In genomic region chrX:9291666-9292065, GRCh38 we compare ENCODE assay signal across 16 cellular contexts.
A peak's percentile ranks its signal among the peaks of the same experiment; 100 is the strongest.
DNase-seq lines count a peak whose midpoint lies in the region; ATAC-seq and TF ChIP-seq lines count a peak whose summit lies in the region.
"Had no signal": no experiment of that assay in that cellular context is flagged by ENCODE, and none has a peak within 500 bp of the region (broad histone marks: within the 10 kb centered on the region; RNA-seq: fewer than 3 reads in every experiment).

No MANE protein-coding gene starts in this region.

- H3K9me3 Mint-ChIP-seq in type B pancreatic cell = no peaks in the 10 kb centered on the region
- H3K9me3 Mint-ChIP-seq: activated naive CD4-positive, alpha-beta T cell treated with anti-CD3 and anti-CD28 coated beads, Interleukin-2, amount 10 ng/mL, durations not matched to agents 7 days and 5 days had no signal

- H3K4me3 Mint-ChIP-seq in type B pancreatic cell = peak overlapping the region; percentile 55
- H3K4me3 Mint-ChIP-seq: activated naive CD4-positive, alpha-beta T cell treated with anti-CD3 and anti-CD28 coated beads, Interleukin-2, amount 10 ng/mL, durations not matched to agents 7 days and 5 days had no signal

- peaks cover 22% of the 10 kb centered on the region for H3K27me3 ChIP-seq in iPS-15b (ENCODE audit: control insufficient read depth, insufficient read depth, low read length)

- no peaks in the 10 kb centered on the region for H3K9me3 ChIP-seq in iPS-15b (ENCODE audit: control insufficient read depth, insufficient read depth, low read length)
- H3K9me3 ChIP-seq: A549 had no signal

- H3K36me3 ChIP-seq in iPS-15b (ENCODE audit: control insufficient read depth, insufficient read depth, low read length) = no peaks in the 10 kb centered on the region

- peaks cover 22% of the 10 kb centered on the region for H3K4me1 Mint-ChIP-seq in type B pancreatic cell (ENCODE audit: unreplicated experiment)
- H3K4me1 Mint-ChIP-seq: activated naive CD4-positive, alpha-beta T cell treated with anti-CD3 and anti-CD28 coated beads, Interleukin-2, amount 10 ng/mL, durations not matched to agents 7 days and 5 days had no signal

- peak overlapping the region; percentile 18 for H3K4me3 ChIP-seq in iPS-15b (ENCODE audit: low read depth, low read length)
- H3K4me3 ChIP-seq: A549 had no signal

- H3K27ac Mint-ChIP-seq in type B pancreatic cell = no peak overlapping the region
- H3K27ac Mint-ChIP-seq: activated naive CD4-positive, alpha-beta T cell treated with anti-CD3 and anti-CD28 coated beads, Interleukin-2, amount 10 ng/mL, durations not matched to agents 7 days and 5 days had no signal

- ATAC-seq in GM21360 (IDR thresholded peaks at IDR 0.05; ENCODE audit: unreplicated experiment) = no peak
- ATAC-seq: A549, left cardiac atrium had no signal

- no peak overlapping the region for H3K9ac ChIP-seq in iPS-15b (ENCODE audit: low read depth, low read length)

- H3K27me3 Mint-ChIP-seq in type B pancreatic cell = peaks cover 18% of the 10 kb centered on the region

- TF ChIP-seq CTCF in type B pancreatic cell (conservative IDR thresholded peaks at IDR 0.05) = no peak

- peaks cover 13% of the 10 kb centered on the region for H3K4me1 ChIP-seq in iPS-15b (ENCODE audit: control insufficient read depth, insufficient read depth, low read length)
- H3K4me1 ChIP-seq: A549 had no signal

- DNase-seq in SHP77 (lab: John Stamatoyannopoulos, UW) (peak; percentile 7 to 55), SHP77 treated with DMSO at 0.1 percent for 48 hours (lab: John Stamatoyannopoulos, UW) (no peak), NCI-H524 (lab: John Stamatoyannopoulos, UW) (peak; percentile 15 to 81), type B pancreatic cell (ENCODE audit: extremely low spot score, unreplicated experiment) (peak; percentile 72), germinal center (ENCODE audit: low spot score) (no peak), cortex of kidney (lab: John Stamatoyannopoulos, UW) (no peak)
- DNase-seq: activated CD4-positive, alpha-beta T cell treated with anti-CD3 and anti-CD28 coated beads, Interleukin-2, amount 50 U/mL, for 48 hours; activated naive CD4-positive, alpha-beta T cell treated with anti-CD3 and anti-CD28 coated beads, Interleukin-2, amount 10 ng/mL, durations not matched to agents 7 days and 5 days; EL; left cardiac atrium; occipital lobe; stimulated activated CD4-positive, alpha-beta T cell treated with anti-CD3 and anti-CD28 coated beads, Interleukin-2, amount 100 ng/mL, for 48 hours; T-helper 1 cell had no signal

- no peaks in the 10 kb centered on the region for H3K36me3 Mint-ChIP-seq in type B pancreatic cell
- H3K36me3 Mint-ChIP-seq: activated naive CD4-positive, alpha-beta T cell treated with anti-CD3 and anti-CD28 coated beads, Interleukin-2, amount 10 ng/mL, durations not matched to agents 7 days and 5 days had no signal

Comparison
In these comparisons a context has a peak if more than half of its experiments do, and no peak if none do; other contexts are left out.
1. DNase-seq: peak in SHP77 (2 of 2), NCI-H524 (2 of 2) and type B pancreatic cell (single experiment); none in SHP77 treated with DMSO at 0.1 percent for 48 hours (single experiment), germinal center (single experiment) and cortex of kidney (single experiment).